ENCODE assay signal across 9 cellular contexts in genomic region chr12:48903363-48903981, GRCh38. TPM values are rescaled to one million over a fixed set of nuclear protein-coding genes. Genes with fewer than 3 reads are reported as not detected.
DNase-seq lines count a peak whose midpoint lies in the region; ATAC-seq, FAIRE-seq and TF ChIP-seq lines count a peak whose summit lies in the region.
"Had no signal": no experiment of that assay in that cellular context is flagged by ENCODE, and none has a peak within 500 bp of the region (broad histone marks: within the 10 kb centered on the region; RNA-seq: fewer than 3 reads in every experiment).

No MANE protein-coding gene starts in this region.

- H3K36me3 ChIP-seq in left ventricle myocardium inferior (no peaks in the 10 kb centered on the region), HepG2 (replicated peaks in 1 of 2; ENCODE audit: control insufficient read depth in 1 of 2, insufficient read depth in 2 of 2, low read length in 2 of 2) (no peaks in the 10 kb centered on the region), upper lobe of left lung (no peaks in the 10 kb centered on the region)

- no peak for FAIRE-seq in HepG2 (lab: Jason Lieb, UNC)

- no peaks in the 10 kb centered on the region for H3K79me2 ChIP-seq in HepG2 (ENCODE audit: insufficient read depth, low read length)

- intact Hi-C loops in left ventricle myocardium inferior (cut with micrococcal nuclease) (no loop called here), Right ventricle myocardium superior (cut with DNase I) (no loop called here), HepG2 (cut with micrococcal nuclease; ENCODE audit: unreplicated experiment) (no loop called here)

- TF ChIP-seq EP300 in HepG2 (IDR thresholded peaks at IDR 0.05; ENCODE audit: low read depth in 2 of 2, low read length in 2 of 2) = no peak
- TF ChIP-seq EP300 in HepG2 (CRISPR knock-in tag; IDR thresholded peaks at IDR 0.05; ENCODE audit: borderline replicate concordance) = no peak
- peak in 2 of 4 donors; percentile 8 to 17 for TF ChIP-seq EP300 in upper lobe of left lung (IDR thresholded peaks at IDR 0.05)

- no peak for DNase-seq in left ventricle myocardium inferior
- DNase-seq in Right ventricle myocardium superior = no peak
- no peak for DNase-seq in HepG2 (ENCODE audit: low spot score)
- DNase-seq in upper lobe of left lung = peak in 1 of 2 donors; percentile 73
- no peak for DNase-seq in HT-29 (ENCODE audit: low spot score)
- DNase-seq: Caco-2 had no signal

- peaks cover 2% of the 10 kb centered on the region for H3K27me3 Mint-ChIP-seq in activated naive CD8-positive, alpha-beta T cell

- peak overlapping the region; percentile 76 for H3K4me3 Mint-ChIP-seq in activated naive CD8-positive, alpha-beta T cell

- H3K9me3 ChIP-seq in left ventricle myocardium inferior (replicated peaks) = no peaks in the 10 kb centered on the region
- no peaks in the 10 kb centered on the region for H3K9me3 ChIP-seq in HepG2 (ENCODE audit: low read length)
- no peaks in the 10 kb centered on the region for H3K9me3 ChIP-seq in upper lobe of left lung
- H3K9me3 ChIP-seq: Caco-2 had no signal

- POLR2A ChIA-PET in HepG2 (lab: Yijun Ruan, JAX) = interaction anchor here (1.1 to 1.7 kb wide), 2 partner anchors 37 to 51 kb away, joined by 4 to 9 read pairs; partner anchors contain the start of genes DDX23 and RND1

- H4K20me1 ChIP-seq in HepG2 (ENCODE audit: insufficient read depth, low read length) = no peaks in the 10 kb centered on the region

- no peak overlapping the region for H3K9ac ChIP-seq in HepG2 (ENCODE audit: insufficient read depth, low read depth, low read length)

- no peak overlapping the region for H2AFZ ChIP-seq in HepG2 (ENCODE audit: low read length)

- peaks cover 10% of the 10 kb centered on the region for H3K27me3 ChIP-seq in left ventricle myocardium inferior (ENCODE audit: low read depth)
- H3K27me3 ChIP-seq in HepG2 (ENCODE audit: control insufficient read depth in 1 of 2, insufficient read depth in 2 of 2, low read length in 2 of 2) = no peaks in the 10 kb centered on the region
- no peaks in the 10 kb centered on the region for H3K27me3 ChIP-seq in upper lobe of left lung

- H3K4me1 ChIP-seq in left ventricle myocardium inferior (peaks cover 9% of the 10 kb centered on the region), HepG2 (ENCODE audit: insufficient read depth, low read length) (peaks cover 82% of the 10 kb centered on the region), upper lobe of left lung (peaks cover 9 to 15% (median 11%) of the 10 kb centered on the region in 4 donors)

- H3K27ac ChIP-seq in left ventricle myocardium inferior (replicated peaks) = no peak overlapping the region
- H3K27ac ChIP-seq in HepG2 (ENCODE audit: extremely low read length, insufficient read depth, low read length) = no peak overlapping the region
- H3K27ac ChIP-seq in upper lobe of left lung = no peak overlapping the region

- in situ Hi-C loops in HepG2 (cut with HindIII; ENCODE audit: extremely low pct_ligation_motif_present, low pct_unique_long_range_greater_than_20kb) = no loop called here

- H3K4me2 ChIP-seq in HepG2 (ENCODE audit: low read depth, low read length) = peak overlapping the region; percentile 32

- CTCF ChIA-PET in HepG2 (lab: Yijun Ruan, JAX; ENCODE audit: low intra/inter-chr PET ratio, low total read pairs) = no interaction called here

- ATAC-seq in Right ventricle myocardium superior (ENCODE audit: poor library complexity) (no peak), HepG2 (no peak), upper lobe of left lung (ENCODE audit: low FRiP score in 2 of 2) (no peak), GM19455 (IDR thresholded peaks at IDR 0.05; ENCODE audit: unreplicated experiment) (no peak), HG03039 (IDR thresholded peaks at IDR 0.05; ENCODE audit: unreplicated experiment) (no peak)

- no peak for TF ChIP-seq CTCF in left ventricle myocardium inferior (IDR thresholded peaks at IDR 0.05; ENCODE audit: borderline replicate concordance)
- no peak for TF ChIP-seq CTCF in HepG2 (CRISPR knock-in tag; IDR thresholded peaks at IDR 0.05)
- no peak for TF ChIP-seq CTCF in upper lobe of left lung (IDR thresholded peaks at IDR 0.05)

- TF ChIP-seq POLR2A in HepG2 (IDR thresholded peaks at IDR 0.05; ENCODE audit: insufficient read depth in 1 of 2, low read depth in 2 of 2, low read length in 2 of 2) (no peak), upper lobe of left lung (IDR thresholded peaks at IDR 0.05) (no peak)

- no peak for TF ChIP-seq RAD21 in HepG2 (CRISPR knock-in tag; IDR thresholded peaks at IDR 0.05)

- H3K9me3 Mint-ChIP-seq in activated naive CD8-positive, alpha-beta T cell (ENCODE audit: low read depth) = no peaks in the 10 kb centered on the region

- peak overlapping the region; percentile 61 for H3K4me3 ChIP-seq in left ventricle myocardium inferior
- H3K4me3 ChIP-seq in HepG2 (replicated peaks in 1 of 3; ENCODE audit: insufficient read depth in 1 of 3, low read depth in 2 of 3, low read length in 3 of 3) = no peak overlapping the region
- H3K4me3 ChIP-seq in upper lobe of left lung = peak overlapping the region in 3 of 4 donors; percentile 33 to 47 (median 42)

- WGBS in HepG2 (ENCODE audit: low lambda C conversion rate) = 57% methylated on average over 20 of the region's 20 CpGs
- 55 to 59% methylated on average over 20 of the region's 20 CpGs for WGBS in upper lobe of left lung, 2 donors

- no TSS peak for BruUV-seq in HepG2 (replicated peaks; lab: Mats Ljungman, UMichigan)

- no peaks in the 10 kb centered on the region for H3K36me3 Mint-ChIP-seq in activated naive CD8-positive, alpha-beta T cell

- no peak overlapping the region for H3K27ac Mint-ChIP-seq in activated naive CD8-positive, alpha-beta T cell

- peaks cover 8% of the 10 kb centered on the region for H3K4me1 Mint-ChIP-seq in activated naive CD8-positive, alpha-beta T cell (ENCODE audit: low read depth)

RNA-seq across cellular contexts. Expression of gene FKBP11, which starts 21.8 kb away (rescaled TPM):
- 4.3 TPM for total RNA-seq in left ventricle myocardium inferior
- 3.4 TPM for total RNA-seq in Right ventricle myocardium superior
- 6.0 and 15.5 TPM in 2 replicates for total RNA-seq in HepG2 (2016; rRNA removed; fragmentation: Illumina TruSeq; extraction: Trizol)
- 4.2 and 6.5 TPM in 2 replicates for total RNA-seq in HepG2 (2016; cell fraction: cytosol; rRNA removed; fragmentation: Illumina TruSeq; extraction: Trizol; ENCODE audit: low read depth)
- 5.5 and 12.8 TPM in 2 replicates for total RNA-seq in HepG2 (2016; cell fraction: insoluble cytoplasmic fraction; rRNA removed; fragmentation: Illumina TruSeq; extraction: Trizol)
- total RNA-seq in HepG2 (2016; cell fraction: membrane; rRNA removed; fragmentation: Illumina TruSeq; extraction: Trizol) = 3.1 and 4.5 TPM in 2 replicates
- total RNA-seq in HepG2 (2016; cell fraction: nucleus; rRNA removed; fragmentation: Illumina TruSeq; extraction: Trizol) = 15.3 and 19.2 TPM in 2 replicates
- polyA plus RNA-seq in HepG2 (2011; rRNA removed) = 19.4 and 24.2 TPM in 2 replicates
- 14.4 and 16.8 TPM in 2 replicates for polyA plus RNA-seq in HepG2 (2011; cell fraction: cytosol; rRNA removed)
- 32.6 and 35.0 TPM in 2 replicates for polyA plus RNA-seq in HepG2 (2011; cell fraction: nucleus; rRNA removed)
- 12.9 and 14.4 TPM in 2 replicates for polyA plus RNA-seq in HepG2 (2012)
- 4.6 and 5.1 TPM in 2 replicates for polyA plus RNA-seq in HepG2 (2016; cell fraction: cytosol; fragmentation: Illumina TruSeq; extraction: Trizol; ENCODE audit: low read depth)
- polyA plus RNA-seq in HepG2 (2016; cell fraction: insoluble cytoplasmic fraction; fragmentation: Illumina TruSeq; extraction: Trizol; ENCODE audit: low read depth) = 10.0 and 12.0 TPM in 2 replicates
- 4.5 and 4.9 TPM in 2 replicates for polyA plus RNA-seq in HepG2 (2016; cell fraction: membrane; fragmentation: Illumina TruSeq; extraction: Trizol; ENCODE audit: low read depth)
- 55.0 and 59.9 TPM in 2 replicates for polyA plus RNA-seq in HepG2 (2016; cell fraction: nucleus; fragmentation: Illumina TruSeq; extraction: Trizol; ENCODE audit: insufficient read depth, low read depth)
- 11.0 and 47.3 TPM in 2 replicates for polyA minus RNA-seq in HepG2 (2011; rRNA and poly(A)+ RNA removed; ENCODE audit: low replicate concordance)
- polyA minus RNA-seq in HepG2 (2011; cell fraction: cytosol; rRNA and poly(A)+ RNA removed) = 5.6 and 6.8 TPM in 2 replicates
- polyA minus RNA-seq in HepG2 (2011; cell fraction: nucleus; rRNA and poly(A)+ RNA removed) = 10.8 and 15.2 TPM in 2 replicates
- total RNA-seq in upper lobe of left lung = 10 to 100 TPM in 5 of 6 donors, 1 to 10 TPM in 1; 9.4 to 31.9 (median 19.3) TPM
- total RNA-seq in HT-29 (2014; rRNA removed; shearing (Covaris generic)) = 16.5 and 19.1 TPM in 2 replicates

RNA-seq across cellular contexts. Expression of gene RND1, which starts 37.8 kb away (rescaled TPM):
- total RNA-seq in left ventricle myocardium inferior = 0.47 TPM
- 0.11 TPM for total RNA-seq in Right ventricle myocardium superior
- 1.8 and 2.2 TPM in 2 replicates for total RNA-seq in HepG2 (2016; rRNA removed; fragmentation: Illumina TruSeq; extraction: Trizol)
- total RNA-seq in HepG2 (2016; cell fraction: cytosol; rRNA removed; fragmentation: Illumina TruSeq; extraction: Trizol; ENCODE audit: low read depth) = 0.88 and 1.9 TPM in 2 replicates
- total RNA-seq in HepG2 (2016; cell fraction: insoluble cytoplasmic fraction; rRNA removed; fragmentation: Illumina TruSeq; extraction: Trizol) = 2.5 and 2.9 TPM in 2 replicates
- 1.2 and 1.4 TPM in 2 replicates for total RNA-seq in HepG2 (2016; cell fraction: membrane; rRNA removed; fragmentation: Illumina TruSeq; extraction: Trizol)
- 1.9 and 3.0 TPM in 2 replicates for total RNA-seq in HepG2 (2016; cell fraction: nucleus; rRNA removed; fragmentation: Illumina TruSeq; extraction: Trizol)
- polyA plus RNA-seq in HepG2 (2011; rRNA removed) = 1.9 and 2.8 TPM in 2 replicates
- polyA plus RNA-seq in HepG2 (2011; cell fraction: cytosol; rRNA removed) = 1.3 and 2.0 TPM in 2 replicates
- 1.8 and 1.9 TPM in 2 replicates for polyA plus RNA-seq in HepG2 (2011; cell fraction: nucleus; rRNA removed)
- 0.71 and 1.1 TPM in 2 replicates for polyA plus RNA-seq in HepG2 (2012)
- 0.32 and 0.35 TPM in 2 replicates for polyA plus RNA-seq in HepG2 (2016; cell fraction: cytosol; fragmentation: Illumina TruSeq; extraction: Trizol; ENCODE audit: low read depth)
- 2.7 and 3.6 TPM in 2 replicates for polyA plus RNA-seq in HepG2 (2016; cell fraction: insoluble cytoplasmic fraction; fragmentation: Illumina TruSeq; extraction: Trizol; ENCODE audit: low read depth)
- 0.64 and 0.78 TPM in 2 replicates for polyA plus RNA-seq in HepG2 (2016; cell fraction: membrane; fragmentation: Illumina TruSeq; extraction: Trizol; ENCODE audit: low read depth)
- 3.6 and 3.8 TPM in 2 replicates for polyA plus RNA-seq in HepG2 (2016; cell fraction: nucleus; fragmentation: Illumina TruSeq; extraction: Trizol; ENCODE audit: insufficient read depth, low read depth)
- 1.0 and 2.6 TPM in 2 replicates for polyA minus RNA-seq in HepG2 (2011; rRNA and poly(A)+ RNA removed; ENCODE audit: low replicate concordance)
- polyA minus RNA-seq in HepG2 (2011; cell fraction: cytosol; rRNA and poly(A)+ RNA removed) = 0.59 and 1.2 TPM in 2 replicates
- 0.90 and 3.6 TPM in 2 replicates for polyA minus RNA-seq in HepG2 (2011; cell fraction: nucleus; rRNA and poly(A)+ RNA removed)
- total RNA-seq in upper lobe of left lung = 10 to 100 TPM in 4 of 6 donors, 1 to 10 TPM in 2; 7.2 to 23.0 (median 14.2) TPM
- total RNA-seq in HT-29 (2014; rRNA removed; shearing (Covaris generic)) = 8.7 and 9.8 TPM in 2 replicates

RNA-seq across cellular contexts. Expression of gene DDX23, which starts 51.5 kb away (rescaled TPM):
- total RNA-seq in left ventricle myocardium inferior (36.6 TPM), Right ventricle myocardium superior (32.4 TPM), HepG2 (2016; rRNA removed; fragmentation: Illumina TruSeq; extraction: Trizol) (81.5 and 90.0 TPM in 2 replicates), upper lobe of left lung (100 to 1,000 TPM in 1 of 6 donors, 10 to 100 TPM in 5; 64.5 to 163 (median 81.8) TPM)
- total RNA-seq in HepG2 (2016; cell fraction: cytosol; rRNA removed; fragmentation: Illumina TruSeq; extraction: Trizol; ENCODE audit: low read depth) = 13.0 and 13.4 TPM in 2 replicates
- total RNA-seq in HepG2 (2016; cell fraction: insoluble cytoplasmic fraction; rRNA removed; fragmentation: Illumina TruSeq; extraction: Trizol) = 81.4 and 90.7 TPM in 2 replicates
- total RNA-seq in HepG2 (2016; cell fraction: membrane; rRNA removed; fragmentation: Illumina TruSeq; extraction: Trizol) = 17.1 and 20.2 TPM in 2 replicates
- 66.5 and 79.7 TPM in 2 replicates for total RNA-seq in HepG2 (2016; cell fraction: nucleus; rRNA removed; fragmentation: Illumina TruSeq; extraction: Trizol)
- polyA plus RNA-seq in HepG2 (2011; rRNA removed) = 35.7 and 42.2 TPM in 2 replicates
- polyA plus RNA-seq in HepG2 (2011; cell fraction: cytosol; rRNA removed) = 28.4 and 30.1 TPM in 2 replicates
- polyA plus RNA-seq in HepG2 (2011; cell fraction: nucleus; rRNA removed) = 114 and 128 TPM in 2 replicates
- polyA plus RNA-seq in HepG2 (2012) = 43.8 and 55.5 TPM in 2 replicates
- 2.6 and 3.7 TPM in 2 replicates for polyA plus RNA-seq in HepG2 (2016; cell fraction: cytosol; fragmentation: Illumina TruSeq; extraction: Trizol; ENCODE audit: low read depth)
- 62.7 and 67.1 TPM in 2 replicates for polyA plus RNA-seq in HepG2 (2016; cell fraction: insoluble cytoplasmic fraction; fragmentation: Illumina TruSeq; extraction: Trizol; ENCODE audit: low read depth)
- polyA plus RNA-seq in HepG2 (2016; cell fraction: membrane; fragmentation: Illumina TruSeq; extraction: Trizol; ENCODE audit: low read depth) = 8.1 and 9.8 TPM in 2 replicates
- polyA plus RNA-seq in HepG2 (2016; cell fraction: nucleus; fragmentation: Illumina TruSeq; extraction: Trizol; ENCODE audit: insufficient read depth, low read depth) = 132 TPM in 2 replicates
- 29.9 and 100 TPM in 2 replicates for polyA minus RNA-seq in HepG2 (2011; rRNA and poly(A)+ RNA removed; ENCODE audit: low replicate concordance)
- polyA minus RNA-seq in HepG2 (2011; cell fraction: cytosol; rRNA and poly(A)+ RNA removed) = 11.7 and 12.4 TPM in 2 replicates
- 55.9 and 69.0 TPM in 2 replicates for polyA minus RNA-seq in HepG2 (2011; cell fraction: nucleus; rRNA and poly(A)+ RNA removed)
- 103 and 104 TPM in 2 replicates for total RNA-seq in HT-29 (2014; rRNA removed; shearing (Covaris generic))

RNA-seq across cellular contexts. Expression of gene ARF3, which starts 53.8 kb away (rescaled TPM):
- 49.6 TPM for total RNA-seq in left ventricle myocardium inferior
- total RNA-seq in Right ventricle myocardium superior = 43.7 TPM
- total RNA-seq in HepG2 (2016; rRNA removed; fragmentation: Illumina TruSeq; extraction: Trizol) = 48.4 and 53.8 TPM in 2 replicates
- 12.0 and 15.8 TPM in 2 replicates for total RNA-seq in HepG2 (2016; cell fraction: cytosol; rRNA removed; fragmentation: Illumina TruSeq; extraction: Trizol; ENCODE audit: low read depth)
- total RNA-seq in HepG2 (2016; cell fraction: insoluble cytoplasmic fraction; rRNA removed; fragmentation: Illumina TruSeq; extraction: Trizol) = 43.0 and 57.4 TPM in 2 replicates
- total RNA-seq in HepG2 (2016; cell fraction: membrane; rRNA removed; fragmentation: Illumina TruSeq; extraction: Trizol) = 15.7 and 16.6 TPM in 2 replicates
- total RNA-seq in HepG2 (2016; cell fraction: nucleus; rRNA removed; fragmentation: Illumina TruSeq; extraction: Trizol) = 20.9 and 24.1 TPM in 2 replicates
- polyA plus RNA-seq in HepG2 (2011; rRNA removed) = 57.9 and 60.0 TPM in 2 replicates
- polyA plus RNA-seq in HepG2 (2011; cell fraction: cytosol; rRNA removed) = 60.3 and 60.4 TPM in 2 replicates
- polyA plus RNA-seq in HepG2 (2011; cell fraction: nucleus; rRNA removed) = 32.8 and 38.8 TPM in 2 replicates
- polyA plus RNA-seq in HepG2 (2012) = 39.0 and 41.4 TPM in 2 replicates
- 11.9 and 13.5 TPM in 2 replicates for polyA plus RNA-seq in HepG2 (2016; cell fraction: cytosol; fragmentation: Illumina TruSeq; extraction: Trizol; ENCODE audit: low read depth)
- polyA plus RNA-seq in HepG2 (2016; cell fraction: insoluble cytoplasmic fraction; fragmentation: Illumina TruSeq; extraction: Trizol; ENCODE audit: low read depth) = 76.4 and 85.2 TPM in 2 replicates
- 13.7 and 16.3 TPM in 2 replicates for polyA plus RNA-seq in HepG2 (2016; cell fraction: membrane; fragmentation: Illumina TruSeq; extraction: Trizol; ENCODE audit: low read depth)
- 47.8 and 51.2 TPM in 2 replicates for polyA plus RNA-seq in HepG2 (2016; cell fraction: nucleus; fragmentation: Illumina TruSeq; extraction: Trizol; ENCODE audit: insufficient read depth, low read depth)
- polyA minus RNA-seq in HepG2 (2011; rRNA and poly(A)+ RNA removed; ENCODE audit: low replicate concordance) = 62.5 and 183 TPM in 2 replicates
- polyA minus RNA-seq in HepG2 (2011; cell fraction: cytosol; rRNA and poly(A)+ RNA removed) = 19.9 and 22.8 TPM in 2 replicates
- 27.7 and 29.2 TPM in 2 replicates for polyA minus RNA-seq in HepG2 (2011; cell fraction: nucleus; rRNA and poly(A)+ RNA removed)
- 100 to 1,000 TPM in 3 of 6 donors, 10 to 100 TPM in 3; 67.4 to 178 (median 99.2) TPM for total RNA-seq in upper lobe of left lung
- 76.3 and 76.9 TPM in 2 replicates for total RNA-seq in HT-29 (2014; rRNA removed; shearing (Covaris generic))

Comparison
In these comparisons a context has a peak if more than half of its experiments do, and no peak if none do; other contexts are left out.
1. H3K4me3 ChIP-seq: peak in left ventricle myocardium inferior (single experiment) and upper lobe of left lung (3 of 4); none in HepG2 (0 of 3).